19 cellular contexts compared by ENCODE assay signal in genomic region chr16:58063377-58064076, GRCh38. TPM values are rescaled to one million over a fixed set of nuclear protein-coding genes. Genes with fewer than 3 reads are reported as not detected.
DNase-seq lines count a peak whose midpoint lies in the region; TF ChIP-seq lines count a peak whose summit lies in the region.
"Had no signal": no experiment of that assay in that cellular context is flagged by ENCODE, and none has a peak within 500 bp of the region (broad histone marks: within the 10 kb centered on the region; RNA-seq: fewer than 3 reads in every experiment).

No MANE protein-coding gene starts in this region.

- no peaks in the 10 kb centered on the region for H3K36me3 ChIP-seq in neural progenitor cell
- H3K36me3 ChIP-seq: Peyer's patch, vagina had no signal

- H3K4me1 Mint-ChIP-seq in chondrocyte (ENCODE audit: low read depth): peaks cover 3% of the 10 kb centered on the region
- H3K4me1 Mint-ChIP-seq in neural progenitor cell: peaks cover 17% of the 10 kb centered on the region

- TF ChIP-seq CTCF in GM12865 (IDR thresholded peaks at IDR 0.05; ENCODE audit: insufficient read depth, low read depth, low read length, missing control alignments) (no peak), chondrocyte (IDR thresholded peaks at IDR 0.05) (no peak), neural progenitor cell (IDR thresholded peaks at IDR 0.05) (no peak), GM10248 (IDR thresholded peaks at IDR 0.05; ENCODE audit: control extremely low read depth, extremely low read depth, low read depth, missing control alignments) (no peak)

- H3K36me3 Mint-ChIP-seq in chondrocyte (ENCODE audit: low read depth): no peaks in the 10 kb centered on the region
- no peaks in the 10 kb centered on the region for H3K36me3 Mint-ChIP-seq in neural progenitor cell
- H3K36me3 Mint-ChIP-seq: activated naive CD4-positive, alpha-beta T cell treated with anti-CD3 and anti-CD28 coated beads, Interleukin-2, amount 50 U/mL, for 72 hours had no signal

- no peaks in the 10 kb centered on the region for H4K20me1 ChIP-seq in neural progenitor cell (ENCODE audit: low read depth)

- no peak overlapping the region for H3K27ac ChIP-seq in neural progenitor cell
- H3K27ac ChIP-seq: C4-2B, Peyer's patch, vagina had no signal

- H3K9ac ChIP-seq in neural progenitor cell: no peak overlapping the region

- H3K4me3 Mint-ChIP-seq in chondrocyte (ENCODE audit: unreplicated experiment): no peak overlapping the region
- H3K4me3 Mint-ChIP-seq in neural progenitor cell: peak overlapping the region; percentile 65

- H3F3A ChIP-seq in neural progenitor cell (ENCODE audit: low read depth): peaks cover 11% of the 10 kb centered on the region

- no peaks in the 10 kb centered on the region for H3K9me3 ChIP-seq in neural progenitor cell (ENCODE audit: low read depth)
- H3K9me3 ChIP-seq: Peyer's patch, vagina had no signal

- POLR2A ChIA-PET in GM10248 (lab: Yijun Ruan, JAX): no interaction called here

- H3K27me3 Mint-ChIP-seq in chondrocyte (ENCODE audit: low read depth): no peaks in the 10 kb centered on the region
- H3K27me3 Mint-ChIP-seq in neural progenitor cell (ENCODE audit: insufficient read depth, low read depth): peaks cover 7% of the 10 kb centered on the region

- peak overlapping the region; percentile 35 for H3K4me2 ChIP-seq in neural progenitor cell

- peak overlapping the region; percentile 57 for H2AFZ ChIP-seq in neural progenitor cell (replicated peaks)

- H3K9me3 Mint-ChIP-seq in chondrocyte (ENCODE audit: low read depth): no peaks in the 10 kb centered on the region
- no peaks in the 10 kb centered on the region for H3K9me3 Mint-ChIP-seq in neural progenitor cell
- H3K9me3 Mint-ChIP-seq: activated naive CD4-positive, alpha-beta T cell treated with anti-CD3 and anti-CD28 coated beads, Interleukin-2, amount 50 U/mL, for 72 hours had no signal

- DNase-seq in GM12865 (ENCODE audit: low read depth): peak; percentile 52
- DNase-seq in chondrocyte (ENCODE audit: low spot score): no peak
- DNase-seq in islet precursor cell: peak; percentile 51
- DNase-seq in neural progenitor cell (ENCODE audit: low spot score): no peak
- DNase-seq in GM10248 (ENCODE audit: extremely low spot score): no peak
- DNase-seq in NCI-H2107 (lab: John Stamatoyannopoulos, UW): no peak
- no peak for DNase-seq in NCI-H146 treated with DMSO at 0.1 percent for 48 hours (lab: John Stamatoyannopoulos, UW; ENCODE audit: unreplicated experiment)
- no peak for DNase-seq in stimulated activated CD4-positive, alpha-beta T cell treated with anti-CD3 and anti-CD28 coated beads, Interleukin-1b, Interleukin-23, amount 100 ng/mL, for 48 hours
- DNase-seq: activated CD4-positive, CD25-positive, alpha-beta regulatory T cell treated with anti-CD3 and anti-CD28 coated beads, Interleukin-2, amount 50 U/mL, for 72 hours; cortex of kidney; DMS 273 treated with DMSO at 0.1 percent for 48 hours; H7; left colon; NCI-H1436 treated with DMSO at 0.1 percent for 48 hours; NCI-H226; Peyer's patch had no signal

- CTCF ChIA-PET in GM10248 (lab: Yijun Ruan, JAX): no interaction called here

- H3K27me3 ChIP-seq in neural progenitor cell: no peaks in the 10 kb centered on the region
- H3K27me3 ChIP-seq: Peyer's patch, vagina had no signal

- no peaks in the 10 kb centered on the region for H3K79me2 ChIP-seq in neural progenitor cell (ENCODE audit: low read depth)

- H3K27ac Mint-ChIP-seq in chondrocyte (ENCODE audit: unreplicated experiment) (peak overlapping the region; percentile 65), neural progenitor cell (peak overlapping the region; percentile 70)
- H3K27ac Mint-ChIP-seq: activated naive CD4-positive, alpha-beta T cell treated with anti-CD3 and anti-CD28 coated beads, Interleukin-2, amount 50 U/mL, for 72 hours had no signal

- H3K4me1 ChIP-seq in neural progenitor cell: peaks cover 13% of the 10 kb centered on the region
- H3K4me1 ChIP-seq: Peyer's patch, vagina had no signal

- H3K4me3 ChIP-seq in GM12865 (ENCODE audit: low read depth, low read length): no peak overlapping the region
- no peak overlapping the region for H3K4me3 ChIP-seq in neural progenitor cell
- H3K4me3 ChIP-seq: Peyer's patch, vagina had no signal

RNA-seq across cellular contexts. Expression of gene MMP15, which starts 38.0 kb away (rescaled TPM):
- 5.9 to 12.0 TPM (median 11.2 TPM) in 3 replicates for total RNA-seq in chondrocyte
- 7.2 and 26.0 TPM in 2 replicates for total RNA-seq in neural progenitor cell (ENCODE audit: low replicate concordance)

Comparison
In these comparisons a context has a peak if more than half of its experiments do, and no peak if none do; other contexts are left out.
1. DNase-seq: peak in GM12865 (single experiment) and islet precursor cell (single experiment); none in chondrocyte (single experiment), neural progenitor cell (single experiment), GM10248 (single experiment), NCI-H2107 (single experiment), NCI-H146 treated with DMSO at 0.1 percent for 48 hours (single experiment) and stimulated activated CD4-positive, alpha-beta T cell treated with anti-CD3 and anti-CD28 coated beads, Interleukin-1b, Interleukin-23, amount 100 ng/mL, for 48 hours (single experiment).